ENCODE assay signal across 1 cellular context in the genomic region with DNA sequence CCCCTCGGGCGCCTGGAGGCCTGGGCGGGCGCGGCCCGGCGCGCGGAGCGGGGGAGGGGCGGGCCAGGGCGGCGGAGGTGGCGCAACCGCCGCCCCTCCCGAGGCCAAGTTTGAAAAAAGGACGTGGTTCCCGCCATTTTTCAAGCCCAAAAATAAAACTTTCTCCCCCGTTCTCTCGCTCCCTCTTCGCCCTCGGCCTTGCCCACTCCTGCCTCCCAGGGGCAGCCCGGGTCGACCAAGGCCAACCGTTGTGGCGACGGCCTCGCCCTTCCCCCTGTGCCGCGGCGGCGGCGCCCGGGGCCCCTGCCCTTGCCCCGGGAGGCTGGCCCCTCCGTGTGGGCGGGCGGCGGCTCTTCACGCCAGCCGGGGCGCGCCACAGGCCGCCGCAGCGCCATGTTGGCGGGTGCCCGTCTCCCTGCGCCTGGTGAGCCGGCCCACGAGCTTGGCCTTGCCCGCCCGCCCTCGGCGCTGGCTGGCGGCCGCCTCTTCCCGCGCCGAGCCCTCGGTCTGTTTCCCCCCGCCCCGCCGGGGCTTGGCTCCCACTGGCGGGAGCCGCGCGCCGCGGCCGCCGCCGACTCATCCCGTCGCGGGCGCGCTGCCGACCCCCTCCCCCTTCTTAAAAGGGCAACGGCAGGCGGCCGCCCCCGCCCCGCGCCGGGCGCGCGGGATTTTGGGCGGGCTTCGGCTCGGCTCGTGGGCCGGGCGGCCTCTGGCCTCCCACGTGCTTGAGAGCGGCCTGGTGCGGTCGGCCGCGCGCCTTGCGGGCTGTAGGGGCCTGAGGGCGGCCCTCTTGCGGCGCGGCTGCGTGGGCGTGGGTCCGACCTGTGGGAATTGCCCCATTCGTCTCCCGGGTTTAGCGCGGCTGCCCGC.
TF ChIP-seq lines count a peak whose summit lies in the region.

No MANE protein-coding gene starts in this region.

TF ChIP-seq in HepG2, 621 proteins besides CTCF, POLR2A, EP300 and RAD21 (continued from another document and continues in another):
- TF ChIP-seq, protein P1, sequence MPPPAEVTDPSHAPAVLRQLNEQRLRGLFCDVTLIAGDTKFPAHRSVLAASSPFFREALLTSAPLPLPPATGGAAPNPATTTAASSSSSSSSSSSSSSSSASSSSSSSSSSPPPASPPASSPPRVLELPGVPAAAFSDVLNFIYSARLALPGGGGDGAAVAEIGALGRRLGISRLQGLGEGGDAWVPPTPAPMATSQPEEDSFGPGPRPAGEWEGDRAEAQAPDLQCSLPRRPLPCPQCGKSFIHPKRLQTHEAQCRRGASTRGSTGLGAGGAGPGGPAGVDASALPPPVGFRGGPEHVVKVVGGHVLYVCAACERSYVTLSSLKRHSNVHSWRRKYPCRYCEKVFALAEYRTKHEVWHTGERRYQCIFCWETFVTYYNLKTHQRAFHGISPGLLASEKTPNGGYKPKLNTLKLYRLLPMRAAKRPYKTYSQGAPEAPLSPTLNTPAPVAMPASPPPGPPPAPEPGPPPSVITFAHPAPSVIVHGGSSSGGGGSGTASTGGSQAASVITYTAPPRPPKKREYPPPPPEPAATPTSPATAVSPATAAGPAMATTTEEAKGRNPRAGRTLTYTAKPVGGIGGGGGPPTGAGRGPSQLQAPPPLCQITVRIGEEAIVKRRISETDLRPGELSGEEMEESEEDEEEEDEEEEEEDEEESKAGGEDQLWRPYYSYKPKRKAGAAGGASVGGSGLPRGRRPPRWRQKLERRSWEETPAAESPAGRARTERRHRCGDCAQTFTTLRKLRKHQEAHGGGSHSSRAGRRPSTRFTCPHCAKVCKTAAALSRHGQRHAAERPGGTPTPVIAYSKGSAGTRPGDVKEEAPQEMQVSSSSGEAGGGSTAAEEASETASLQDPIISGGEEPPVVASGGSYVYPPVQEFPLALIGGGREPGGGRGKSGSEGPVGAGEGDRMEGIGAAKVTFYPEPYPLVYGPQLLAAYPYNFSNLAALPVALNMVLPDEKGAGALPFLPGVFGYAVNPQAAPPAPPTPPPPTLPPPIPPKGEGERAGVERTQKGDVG (CRISPR knock-in tag; IDR thresholded peaks at IDR 0.05; ENCODE audit: borderline replicate concordance): no peak
- no peak for TF ChIP-seq KDM2A (CRISPR knock-in tag; IDR thresholded peaks at IDR 0.05; ENCODE audit: borderline replicate concordance, low read depth)
- TF ChIP-seq MLLT10 (CRISPR knock-in tag; IDR thresholded peaks at IDR 0.05): no peak
- TF ChIP-seq ZNF256 (CRISPR knock-in tag; conservative IDR thresholded peaks at IDR 0.05): no peak
- TF ChIP-seq HDAC6 (IDR thresholded peaks at IDR 0.05; ENCODE audit: low read depth, low read length): no peak
- TF ChIP-seq, protein P2, sequence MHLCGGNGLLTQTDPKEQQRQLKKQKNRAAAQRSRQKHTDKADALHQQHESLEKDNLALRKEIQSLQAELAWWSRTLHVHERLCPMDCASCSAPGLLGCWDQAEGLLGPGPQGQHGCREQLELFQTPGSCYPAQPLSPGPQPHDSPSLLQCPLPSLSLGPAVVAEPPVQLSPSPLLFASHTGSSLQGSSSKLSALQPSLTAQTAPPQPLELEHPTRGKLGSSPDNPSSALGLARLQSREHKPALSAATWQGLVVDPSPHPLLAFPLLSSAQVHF (CRISPR knock-in tag; IDR thresholded peaks at IDR 0.05): no peak; the same call in 1 of the 2 replicates
- TF ChIP-seq, protein P3, sequence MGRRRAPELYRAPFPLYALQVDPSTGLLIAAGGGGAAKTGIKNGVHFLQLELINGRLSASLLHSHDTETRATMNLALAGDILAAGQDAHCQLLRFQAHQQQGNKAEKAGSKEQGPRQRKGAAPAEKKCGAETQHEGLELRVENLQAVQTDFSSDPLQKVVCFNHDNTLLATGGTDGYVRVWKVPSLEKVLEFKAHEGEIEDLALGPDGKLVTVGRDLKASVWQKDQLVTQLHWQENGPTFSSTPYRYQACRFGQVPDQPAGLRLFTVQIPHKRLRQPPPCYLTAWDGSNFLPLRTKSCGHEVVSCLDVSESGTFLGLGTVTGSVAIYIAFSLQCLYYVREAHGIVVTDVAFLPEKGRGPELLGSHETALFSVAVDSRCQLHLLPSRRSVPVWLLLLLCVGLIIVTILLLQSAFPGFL (CRISPR knock-in tag; IDR thresholded peaks at IDR 0.05): no peak
- no peak for TF ChIP-seq ZNF674 (CRISPR knock-in tag; IDR thresholded peaks at IDR 0.05; ENCODE audit: low read depth)
- no peak for TF ChIP-seq ZNF589 (CRISPR knock-in tag; conservative IDR thresholded peaks at IDR 0.05)
- TF ChIP-seq PAWR (CRISPR knock-in tag; IDR thresholded peaks at IDR 0.05; ENCODE audit: borderline replicate concordance): no peak
- no peak for TF ChIP-seq NCOA1 (CRISPR knock-in tag; IDR thresholded peaks at IDR 0.05)
- no peak for TF ChIP-seq ZNF367 (CRISPR knock-in tag; IDR thresholded peaks at IDR 0.05; ENCODE audit: borderline replicate concordance)
- TF ChIP-seq, protein P4, sequence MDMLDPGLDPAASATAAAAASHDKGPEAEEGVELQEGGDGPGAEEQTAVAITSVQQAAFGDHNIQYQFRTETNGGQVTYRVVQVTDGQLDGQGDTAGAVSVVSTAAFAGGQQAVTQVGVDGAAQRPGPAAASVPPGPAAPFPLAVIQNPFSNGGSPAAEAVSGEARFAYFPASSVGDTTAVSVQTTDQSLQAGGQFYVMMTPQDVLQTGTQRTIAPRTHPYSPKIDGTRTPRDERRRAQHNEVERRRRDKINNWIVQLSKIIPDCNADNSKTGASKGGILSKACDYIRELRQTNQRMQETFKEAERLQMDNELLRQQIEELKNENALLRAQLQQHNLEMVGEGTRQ (IDR thresholded peaks at IDR 0.05; ENCODE audit: low read depth, low read length): no peak
- TF ChIP-seq, protein P4 (CRISPR knock-in tag; IDR thresholded peaks at IDR 0.05; ENCODE audit: borderline replicate concordance): no peak
- no peak for TF ChIP-seq CHD2 (IDR thresholded peaks at IDR 0.05; ENCODE audit: low read depth, low read length)
- no peak for TF ChIP-seq ZNF441 (CRISPR knock-in tag; IDR thresholded peaks at IDR 0.05; ENCODE audit: borderline replicate concordance)
- TF ChIP-seq JUND (CRISPR knock-in tag; IDR thresholded peaks at IDR 0.05): no peak
- TF ChIP-seq, protein P5, sequence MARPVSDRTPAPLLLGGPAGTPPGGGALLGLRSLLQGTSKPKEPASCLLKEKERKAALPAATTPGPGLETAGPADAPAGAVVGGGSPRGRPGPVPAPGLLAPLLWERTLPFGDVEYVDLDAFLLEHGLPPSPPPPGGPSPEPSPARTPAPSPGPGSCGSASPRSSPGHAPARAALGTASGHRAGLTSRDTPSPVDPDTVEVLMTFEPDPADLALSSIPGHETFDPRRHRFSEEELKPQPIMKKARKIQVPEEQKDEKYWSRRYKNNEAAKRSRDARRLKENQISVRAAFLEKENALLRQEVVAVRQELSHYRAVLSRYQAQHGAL (CRISPR knock-in tag; IDR thresholded peaks at IDR 0.05; ENCODE audit: not compliant biosample characterization): no peak
- no peak for TF ChIP-seq MED8 (CRISPR knock-in tag; IDR thresholded peaks at IDR 0.05; ENCODE audit: insufficient replicate concordance)
- TF ChIP-seq, protein P6, sequence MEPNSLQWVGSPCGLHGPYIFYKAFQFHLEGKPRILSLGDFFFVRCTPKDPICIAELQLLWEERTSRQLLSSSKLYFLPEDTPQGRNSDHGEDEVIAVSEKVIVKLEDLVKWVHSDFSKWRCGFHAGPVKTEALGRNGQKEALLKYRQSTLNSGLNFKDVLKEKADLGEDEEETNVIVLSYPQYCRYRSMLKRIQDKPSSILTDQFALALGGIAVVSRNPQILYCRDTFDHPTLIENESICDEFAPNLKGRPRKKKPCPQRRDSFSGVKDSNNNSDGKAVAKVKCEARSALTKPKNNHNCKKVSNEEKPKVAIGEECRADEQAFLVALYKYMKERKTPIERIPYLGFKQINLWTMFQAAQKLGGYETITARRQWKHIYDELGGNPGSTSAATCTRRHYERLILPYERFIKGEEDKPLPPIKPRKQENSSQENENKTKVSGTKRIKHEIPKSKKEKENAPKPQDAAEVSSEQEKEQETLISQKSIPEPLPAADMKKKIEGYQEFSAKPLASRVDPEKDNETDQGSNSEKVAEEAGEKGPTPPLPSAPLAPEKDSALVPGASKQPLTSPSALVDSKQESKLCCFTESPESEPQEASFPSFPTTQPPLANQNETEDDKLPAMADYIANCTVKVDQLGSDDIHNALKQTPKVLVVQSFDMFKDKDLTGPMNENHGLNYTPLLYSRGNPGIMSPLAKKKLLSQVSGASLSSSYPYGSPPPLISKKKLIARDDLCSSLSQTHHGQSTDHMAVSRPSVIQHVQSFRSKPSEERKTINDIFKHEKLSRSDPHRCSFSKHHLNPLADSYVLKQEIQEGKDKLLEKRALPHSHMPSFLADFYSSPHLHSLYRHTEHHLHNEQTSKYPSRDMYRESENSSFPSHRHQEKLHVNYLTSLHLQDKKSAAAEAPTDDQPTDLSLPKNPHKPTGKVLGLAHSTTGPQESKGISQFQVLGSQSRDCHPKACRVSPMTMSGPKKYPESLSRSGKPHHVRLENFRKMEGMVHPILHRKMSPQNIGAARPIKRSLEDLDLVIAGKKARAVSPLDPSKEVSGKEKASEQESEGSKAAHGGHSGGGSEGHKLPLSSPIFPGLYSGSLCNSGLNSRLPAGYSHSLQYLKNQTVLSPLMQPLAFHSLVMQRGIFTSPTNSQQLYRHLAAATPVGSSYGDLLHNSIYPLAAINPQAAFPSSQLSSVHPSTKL (CRISPR knock-in tag; IDR thresholded peaks at IDR 0.05): no peak
- no peak for TF ChIP-seq SRSF4 (IDR thresholded peaks at IDR 0.05; ENCODE audit: low read depth, low read length, poor library complexity, severe bottlenecking)
- no peak for TF ChIP-seq GATA4 (IDR thresholded peaks at IDR 0.05; ENCODE audit: borderline replicate concordance, low read depth)
- no peak for TF ChIP-seq BCL6 (CRISPR knock-in tag; IDR thresholded peaks at IDR 0.05)
- TF ChIP-seq ZNF776 (CRISPR knock-in tag; IDR thresholded peaks at IDR 0.05): no peak; the same call in 1 of the 2 replicates
- TF ChIP-seq CHD4 (IDR thresholded peaks at IDR 0.05; ENCODE audit: borderline replicate concordance, low read length): no peak
- TF ChIP-seq ATF7 (IDR thresholded peaks at IDR 0.05): no peak
- TF ChIP-seq ATF7 (CRISPR knock-in tag; IDR thresholded peaks at IDR 0.05): no peak
- TF ChIP-seq ZNF264 (CRISPR knock-in tag; IDR thresholded peaks at IDR 0.05): no peak
- no peak for TF ChIP-seq MAF1 (CRISPR knock-in tag; IDR thresholded peaks at IDR 0.05; ENCODE audit: borderline replicate concordance)
- no peak for TF ChIP-seq ZNF296 (CRISPR knock-in tag; conservative IDR thresholded peaks at IDR 0.05)
- 0 out of 2 replicates have a peak, but pooled peaks have one; percentile 3 for TF ChIP-seq MEIS1 (CRISPR knock-in tag; IDR thresholded peaks at IDR 0.05; ENCODE audit: borderline replicate concordance)
- no peak; the same call in 1 of the 2 replicates for TF ChIP-seq ZNF451 (CRISPR knock-in tag; IDR thresholded peaks at IDR 0.05)
- no peak for TF ChIP-seq ZNF616 (CRISPR knock-in tag; IDR thresholded peaks at IDR 0.05; ENCODE audit: low read depth)
- TF ChIP-seq JUNB (CRISPR knock-in tag; IDR thresholded peaks at IDR 0.05; ENCODE audit: borderline replicate concordance): no peak
- peak; percentile 84 for TF ChIP-seq RBFOX2 (IDR thresholded peaks at IDR 0.05; ENCODE audit: low read depth, low read length)
- TF ChIP-seq, protein P7, sequence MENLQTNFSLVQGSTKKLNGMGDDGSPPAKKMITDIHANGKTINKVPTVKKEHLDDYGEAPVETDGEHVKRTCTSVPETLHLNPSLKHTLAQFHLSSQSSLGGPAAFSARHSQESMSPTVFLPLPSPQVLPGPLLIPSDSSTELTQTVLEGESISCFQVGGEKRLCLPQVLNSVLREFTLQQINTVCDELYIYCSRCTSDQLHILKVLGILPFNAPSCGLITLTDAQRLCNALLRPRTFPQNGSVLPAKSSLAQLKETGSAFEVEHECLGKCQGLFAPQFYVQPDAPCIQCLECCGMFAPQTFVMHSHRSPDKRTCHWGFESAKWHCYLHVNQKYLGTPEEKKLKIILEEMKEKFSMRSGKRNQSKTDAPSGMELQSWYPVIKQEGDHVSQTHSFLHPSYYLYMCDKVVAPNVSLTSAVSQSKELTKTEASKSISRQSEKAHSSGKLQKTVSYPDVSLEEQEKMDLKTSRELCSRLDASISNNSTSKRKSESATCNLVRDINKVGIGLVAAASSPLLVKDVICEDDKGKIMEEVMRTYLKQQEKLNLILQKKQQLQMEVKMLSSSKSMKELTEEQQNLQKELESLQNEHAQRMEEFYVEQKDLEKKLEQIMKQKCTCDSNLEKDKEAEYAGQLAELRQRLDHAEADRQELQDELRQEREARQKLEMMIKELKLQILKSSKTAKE (CRISPR knock-in tag; IDR thresholded peaks at IDR 0.05; ENCODE audit: borderline replicate concordance): no peak
- TF ChIP-seq, protein P8, sequence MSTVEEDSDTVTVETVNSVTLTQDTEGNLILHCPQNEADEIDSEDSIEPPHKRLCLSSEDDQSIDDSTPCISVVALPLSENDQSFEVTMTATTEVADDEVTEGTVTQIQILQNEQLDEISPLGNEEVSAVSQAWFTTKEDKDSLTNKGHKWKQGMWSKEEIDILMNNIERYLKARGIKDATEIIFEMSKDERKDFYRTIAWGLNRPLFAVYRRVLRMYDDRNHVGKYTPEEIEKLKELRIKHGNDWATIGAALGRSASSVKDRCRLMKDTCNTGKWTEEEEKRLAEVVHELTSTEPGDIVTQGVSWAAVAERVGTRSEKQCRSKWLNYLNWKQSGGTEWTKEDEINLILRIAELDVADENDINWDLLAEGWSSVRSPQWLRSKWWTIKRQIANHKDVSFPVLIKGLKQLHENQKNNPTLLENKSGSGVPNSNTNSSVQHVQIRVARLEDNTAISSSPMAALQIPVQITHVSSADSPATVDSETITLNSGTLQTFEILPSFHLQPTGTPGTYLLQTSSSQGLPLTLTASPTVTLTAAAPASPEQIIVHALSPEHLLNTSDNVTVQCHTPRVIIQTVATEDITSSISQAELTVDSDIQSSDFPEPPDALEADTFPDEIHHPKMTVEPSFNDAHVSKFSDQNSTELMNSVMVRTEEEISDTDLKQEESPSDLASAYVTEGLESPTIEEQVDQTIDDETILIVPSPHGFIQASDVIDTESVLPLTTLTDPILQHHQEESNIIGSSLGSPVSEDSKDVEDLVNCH (CRISPR knock-in tag; IDR thresholded peaks at IDR 0.05): no peak
- TF ChIP-seq FOXJ3 (CRISPR knock-in tag; IDR thresholded peaks at IDR 0.05; ENCODE audit: borderline replicate concordance): no peak
- TF ChIP-seq CENPT (CRISPR knock-in tag; IDR thresholded peaks at IDR 0.05; ENCODE audit: low read depth): no peak
- no peak for TF ChIP-seq ZBTB42 (CRISPR knock-in tag; IDR thresholded peaks at IDR 0.05)
- TF ChIP-seq ARNTL (CRISPR knock-in tag; IDR thresholded peaks at IDR 0.05): no peak
- TF ChIP-seq, protein P9, sequence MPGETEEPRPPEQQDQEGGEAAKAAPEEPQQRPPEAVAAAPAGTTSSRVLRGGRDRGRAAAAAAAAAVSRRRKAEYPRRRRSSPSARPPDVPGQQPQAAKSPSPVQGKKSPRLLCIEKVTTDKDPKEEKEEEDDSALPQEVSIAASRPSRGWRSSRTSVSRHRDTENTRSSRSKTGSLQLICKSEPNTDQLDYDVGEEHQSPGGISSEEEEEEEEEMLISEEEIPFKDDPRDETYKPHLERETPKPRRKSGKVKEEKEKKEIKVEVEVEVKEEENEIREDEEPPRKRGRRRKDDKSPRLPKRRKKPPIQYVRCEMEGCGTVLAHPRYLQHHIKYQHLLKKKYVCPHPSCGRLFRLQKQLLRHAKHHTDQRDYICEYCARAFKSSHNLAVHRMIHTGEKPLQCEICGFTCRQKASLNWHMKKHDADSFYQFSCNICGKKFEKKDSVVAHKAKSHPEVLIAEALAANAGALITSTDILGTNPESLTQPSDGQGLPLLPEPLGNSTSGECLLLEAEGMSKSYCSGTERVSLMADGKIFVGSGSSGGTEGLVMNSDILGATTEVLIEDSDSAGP (CRISPR knock-in tag; IDR thresholded peaks at IDR 0.05; ENCODE audit: borderline replicate concordance): no peak
